Comparison of ENCODE assay signal across 8 cellular contexts in genomic region chr5:74685979-74686631, GRCh38. TPM values are rescaled to one million over a fixed set of nuclear protein-coding genes. Genes with fewer than 3 reads are reported as not detected.
DNase-seq lines count a peak whose midpoint lies in the region; ATAC-seq and TF ChIP-seq lines count a peak whose summit lies in the region.

No MANE protein-coding gene starts in this region.

- DNase-seq in fibroblast of the aortic adventitia (ENCODE audit: low read depth) (peak; percentile 59), osteocyte (ENCODE audit: extremely low spot score, unreplicated experiment) (no peak), HPDE6-E6E7 (ENCODE audit: extremely low spot score) (no peak), AG08395 (ENCODE audit: low spot score) (no peak), SIG-M5 treated with dmso at 0.1 percent for 504 hours (lab: John Stamatoyannopoulos, UW; ENCODE audit: unreplicated experiment) (no peak)

- H3K9me2 ChIP-seq in SU-DHL-6 (replicated peaks; ENCODE audit: insufficient read depth, low read length) = no peaks in the 10 kb centered on the region

- H3K27me3 ChIP-seq in SU-DHL-6 (ENCODE audit: low read length) = no peaks in the 10 kb centered on the region

- peak overlapping the region; percentile 80 for H3K9ac ChIP-seq in SU-DHL-6 (ENCODE audit: low read length)

- H3K9me3 Mint-ChIP-seq in osteocyte (ENCODE audit: unreplicated experiment) = no peaks in the 10 kb centered on the region

- peaks cover 13% of the 10 kb centered on the region for H3K36me3 Mint-ChIP-seq in osteocyte (ENCODE audit: unreplicated experiment)

- H2AFZ ChIP-seq in SU-DHL-6 (ENCODE audit: low read depth, low read length, severe bottlenecking) = peak overlapping the region; percentile 92

- H3K27ac ChIP-seq in SU-DHL-6 (ENCODE audit: low read depth, low read length) = peak overlapping the region; percentile 57; the same call in 1 of the 2 replicates

- peak overlapping the region; percentile 20 for H3K27ac Mint-ChIP-seq in osteocyte (ENCODE audit: unreplicated experiment)

- ATAC-seq in GM18867 (IDR thresholded peaks at IDR 0.05; ENCODE audit: unreplicated experiment) (peak; percentile 54), HG02852 (IDR thresholded peaks at IDR 0.05; ENCODE audit: unreplicated experiment) (peak; percentile 55)

- H3K4me3 ChIP-seq in SU-DHL-6 (ENCODE audit: insufficient read depth, low read length, poor library complexity, severe bottlenecking) (peak overlapping the region; percentile 90), fibroblast of the aortic adventitia (ENCODE audit: low read depth, low read length) (peak overlapping the region; percentile 93)

- TF ChIP-seq CTCF in SU-DHL-6 (IDR thresholded peaks at IDR 0.05; ENCODE audit: insufficient read depth, low read length, poor library complexity, severe bottlenecking) (no peak), fibroblast of the aortic adventitia (IDR thresholded peaks at IDR 0.05; ENCODE audit: insufficient read depth, low read length) (no peak), osteocyte (IDR thresholded peaks at IDR 0.05) (no peak)

- H3K9me3 ChIP-seq in SU-DHL-6 (ENCODE audit: insufficient read depth, low read length) = no peaks in the 10 kb centered on the region

- peaks cover 9% of the 10 kb centered on the region; the same call in 1 of the 2 replicates for H3K36me3 ChIP-seq in SU-DHL-6 (ENCODE audit: low read length)

- H4K20me1 ChIP-seq in SU-DHL-6 (ENCODE audit: low read depth, low read length) = no peaks in the 10 kb centered on the region

- peaks cover 21% of the 10 kb centered on the region for H3K4me1 Mint-ChIP-seq in osteocyte (ENCODE audit: unreplicated experiment)

- peak overlapping the region; percentile 90 for H3K4me2 ChIP-seq in SU-DHL-6 (ENCODE audit: low read depth, low read length, poor library complexity, severe bottlenecking)

- H3K27me3 Mint-ChIP-seq in osteocyte (ENCODE audit: unreplicated experiment) = no peaks in the 10 kb centered on the region

- peaks cover 4% of the 10 kb centered on the region; the same call in 1 of the 2 replicates for H3K79me2 ChIP-seq in SU-DHL-6 (ENCODE audit: insufficient read depth, low read length)

- no peaks in the 10 kb centered on the region for H3F3A ChIP-seq in SU-DHL-6 (ENCODE audit: insufficient read depth)

- peak overlapping the region; percentile 73 for H3K4me3 Mint-ChIP-seq in osteocyte (ENCODE audit: unreplicated experiment)

RNA-seq across cellular contexts. Expression of gene HEXB, which starts 1.1 kb away (rescaled TPM):
- total RNA-seq in fibroblast of the aortic adventitia (ENCODE audit: low replicate concordance) (241 and 402 TPM in 2 replicates), osteocyte (153 and 175 TPM in 2 replicates)

RNA-seq across cellular contexts. Expression of gene ENC1, which starts 45.6 kb away (rescaled TPM):
- total RNA-seq in fibroblast of the aortic adventitia (ENCODE audit: low replicate concordance) = 9.2 and 21.0 TPM in 2 replicates
- 12.9 and 13.8 TPM in 2 replicates for total RNA-seq in osteocyte
